In genomic region chr20:54058420-54059139, GRCh38 we compare ENCODE assay signal across 16 cellular contexts. TPM values are rescaled to one million over a fixed set of nuclear protein-coding genes. Genes with fewer than 3 reads are reported as not detected.
DNase-seq lines count a peak whose midpoint lies in the region; ATAC-seq, FAIRE-seq and TF ChIP-seq lines count a peak whose summit lies in the region.
"Had no signal": no experiment of that assay in that cellular context is flagged by ENCODE, and none has a peak within 500 bp of the region (broad histone marks: within the 10 kb centered on the region; RNA-seq: fewer than 3 reads in every experiment).

No MANE protein-coding gene starts in this region.

- no peaks in the 10 kb centered on the region for H3K36me3 ChIP-seq in Karpas-422 (ENCODE audit: insufficient read depth, low read length)
- H3K36me3 ChIP-seq: neutrophil had no signal

- H3K79me2 ChIP-seq in Karpas-422 (ENCODE audit: low read length) = no peaks in the 10 kb centered on the region

- no peaks in the 10 kb centered on the region for H3K9me3 ChIP-seq in Karpas-422 (ENCODE audit: low read length)
- H3K9me3 ChIP-seq: neutrophil had no signal

- DNase-seq in GM12891 (ENCODE audit: insufficient read length, low spot score) = no peak
- DNase-seq in SK-N-DZ (ENCODE audit: low spot score) = peak; percentile 44
- no peak for DNase-seq in Karpas-422
- no peak for DNase-seq in activated CD8-positive, alpha-beta memory T cell treated with anti-CD3 and anti-CD28 coated beads, Interleukin-2, amount 50 U/mL, for 48 hours
- DNase-seq in mesenteric fat pad (ENCODE audit: low spot score) = no peak
- no peak for DNase-seq in GDM1 (lab: John Stamatoyannopoulos, UW)
- DNase-seq: activated CD4-positive, alpha-beta T cell treated with anti-CD3 and anti-CD28 coated beads, Interleukin-2, amount 10 ng/mL, durations not matched to agents 7 days and 5 days; foreskin melanocyte; kidney glomerular epithelial cell; NCI-H2107 had no signal

- H3K9me2 ChIP-seq in Karpas-422 (replicated peaks; ENCODE audit: insufficient read depth, low read length) = no peaks in the 10 kb centered on the region

- H2AFZ ChIP-seq in Karpas-422 (ENCODE audit: low read length) = no peak overlapping the region

- H4K20me1 ChIP-seq in Karpas-422 (ENCODE audit: insufficient read depth, low read depth, low read length) = no peaks in the 10 kb centered on the region

- H3K9ac ChIP-seq in Karpas-422 (ENCODE audit: low read length) = no peak overlapping the region

- FAIRE-seq in GM12891 (lab: Jason Lieb, UNC) = no peak
- FAIRE-seq: colon, H54 had no signal

- no peak overlapping the region for H3K4me3 ChIP-seq in Karpas-422 (ENCODE audit: low read length)

- H3K4me2 ChIP-seq in Karpas-422 (ENCODE audit: low read depth, low read length, poor library complexity, severe bottlenecking) = no peak overlapping the region

- no peak for TF ChIP-seq POLR2A in GM12891 (IDR thresholded peaks at IDR 0.05; ENCODE audit: low read depth, low read length)

- peak; percentile 67 for ATAC-seq in GM19463 (IDR thresholded peaks at IDR 0.05; ENCODE audit: unreplicated experiment)
- peak; percentile 50 for ATAC-seq in HG03135 (IDR thresholded peaks at IDR 0.05; ENCODE audit: unreplicated experiment)

- no peaks in the 10 kb centered on the region for H3K27me3 ChIP-seq in Karpas-422 (ENCODE audit: low read length)
- H3K27me3 ChIP-seq: neutrophil had no signal

- no peaks in the 10 kb centered on the region for H3K4me1 ChIP-seq in Karpas-422 (ENCODE audit: low read length)

- no peak overlapping the region for H3K27ac ChIP-seq in Karpas-422 (ENCODE audit: low read length)
- H3K27ac ChIP-seq: neutrophil had no signal

TF ChIP-seq in GM12891, 5 proteins besides CTCF, POLR2A, EP300 and RAD21:
- TF ChIP-seq SPI1 (IDR thresholded peaks at IDR 0.05; ENCODE audit: low read depth, low read length) (no peak), TAF1 (IDR thresholded peaks at IDR 0.05; ENCODE audit: low read depth, low read length) (no peak), PAX5 (IDR thresholded peaks at IDR 0.05; ENCODE audit: insufficient read depth, low read length, severe bottlenecking) (peak; percentile 62), POLR2AphosphoS5 (IDR thresholded peaks at IDR 0.05; ENCODE audit: low read depth, low read length) (no peak)

RNA-seq across cellular contexts. Expression of gene BCAS1, which starts 11.8 kb away (rescaled TPM):
- polyA plus RNA-seq in GM12891 (2012; ENCODE audit: low read depth, missing spikeins) = 1.4 TPM
- polyA plus RNA-seq in SK-N-DZ (2014; cell fraction: cytosol; rRNA removed) = 0.08 and 0.10 TPM in 2 replicates
- polyA plus RNA-seq in SK-N-DZ (2014; cell fraction: nucleus; rRNA removed) = 0.15 and 0.36 TPM in 2 replicates
- 0.11 and 0.14 TPM in 2 replicates for total RNA-seq in Karpas-422 (2014; rRNA removed; shearing (Covaris generic); ENCODE audit: low replicate concordance)
- 0.51 TPM for total RNA-seq in mesenteric fat pad
- total RNA-seq: SK-MEL-5 had no signal
